Comparison of ENCODE assay signal across 1 cellular context in the genomic region with DNA sequence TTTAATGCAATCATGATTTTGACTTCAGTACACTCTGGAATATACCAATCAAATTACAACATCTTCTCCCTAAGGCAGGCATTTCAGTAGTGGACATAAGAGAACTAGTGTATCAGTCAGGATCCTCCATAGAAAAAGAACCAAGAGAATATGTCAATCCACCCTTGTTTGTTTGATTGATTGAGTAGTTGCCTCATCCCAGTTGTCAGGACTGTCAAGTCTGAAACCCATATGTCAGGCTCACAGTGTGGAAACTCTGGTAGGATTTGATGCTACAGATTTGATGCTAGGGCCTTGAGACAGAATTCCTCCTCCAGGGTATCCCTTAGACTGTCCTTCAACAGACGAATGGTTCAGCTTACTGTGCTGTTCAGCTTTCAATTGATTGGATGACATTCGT.
TF ChIP-seq lines count a peak whose summit lies in the region.

No MANE protein-coding gene starts in this region.

TF ChIP-seq in A549, 52 proteins besides CTCF, POLR2A, EP300 and RAD21 (continued from another document):
- no peak for TF ChIP-seq E2F6 (IDR thresholded peaks at IDR 0.05; ENCODE audit: borderline replicate concordance, low read depth)
- no peak for TF ChIP-seq RFX5 (IDR thresholded peaks at IDR 0.05)
- no peak for TF ChIP-seq JUN (IDR thresholded peaks at IDR 0.05)
- TF ChIP-seq TP53 (CRISPR knock-in tag; IDR thresholded peaks at IDR 0.05): no peak
- no peak for TF ChIP-seq NFE2L2 (conservative IDR thresholded peaks at IDR 0.05; ENCODE audit: low read length)
- TF ChIP-seq ZC3H11A (IDR thresholded peaks at IDR 0.05): no peak
- TF ChIP-seq SMC3 (IDR thresholded peaks at IDR 0.05): no peak
- no peak for TF ChIP-seq MAFK (IDR thresholded peaks at IDR 0.05; ENCODE audit: partially characterized antibody)
- no peak for TF ChIP-seq PBX3 (IDR thresholded peaks at IDR 0.05)
- TF ChIP-seq ZFP36 (IDR thresholded peaks at IDR 0.05; ENCODE audit: borderline replicate concordance, partially characterized antibody): no peak
- no peak for TF ChIP-seq KDM1A (IDR thresholded peaks at IDR 0.05; ENCODE audit: low read depth)
